ENCODE assay signal across 8 cellular contexts in the genomic region with DNA sequence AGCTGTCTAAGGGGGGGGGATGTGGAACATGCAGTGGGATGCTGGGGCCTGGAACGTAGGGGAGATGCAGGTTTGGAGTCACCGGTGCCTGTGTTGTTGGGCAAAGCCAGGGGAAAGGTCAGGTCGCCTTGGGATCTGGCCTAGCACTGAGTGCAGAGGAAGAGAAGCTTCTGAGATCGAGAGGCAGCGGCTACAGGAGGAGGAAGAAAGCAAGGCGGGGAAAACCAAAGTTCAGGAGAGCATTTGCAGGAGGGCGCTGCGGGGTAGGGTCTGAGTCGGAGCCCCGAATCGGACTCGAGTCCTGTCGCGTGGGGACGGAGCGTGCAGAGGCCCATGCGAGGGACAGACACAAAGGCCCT. TPM values are rescaled to one million over a fixed set of nuclear protein-coding genes. Genes with fewer than 3 reads are reported as not detected.
DNase-seq lines count a peak whose midpoint lies in the region; ATAC-seq and TF ChIP-seq lines count a peak whose summit lies in the region.

No MANE protein-coding gene starts in this region.

- peak overlapping the region; percentile 55 for H3K27ac ChIP-seq in CD8-positive, alpha-beta T cell (ENCODE audit: low read depth, low read length)
- H3K27ac ChIP-seq in neural cell (ENCODE audit: low read length) = peak overlapping the region; percentile 85

- H3K9me2 ChIP-seq in neural cell (ENCODE audit: insufficient read depth, low read length) = no peaks in the 10 kb centered on the region

- peaks cover 17% of the 10 kb centered on the region for H4K20me1 ChIP-seq in neural cell (ENCODE audit: insufficient read depth)

- CTCF ChIA-PET in CD8-positive, alpha-beta T cell (lab: Charles Lee) = interaction anchor here (0.7 to 9.7 kb wide), 22 partner anchors 9 to 214 kb away, joined by 3 to 165 read pairs (median 11); a partner anchor contains a TSS

- intact Hi-C loops in CD8-positive, alpha-beta T cell (cut with DNase I, micrococcal nuclease) = loop anchor here (2.0 to 10.0 kb wide), 5 partner anchors 36 to 556 kb away; a partner anchor contains a TSS
- intact Hi-C loops in dendritic cell treated with granulocyte-macrophage colony-stimulating factor and Interleukin-4, amounts not matched to agents 40 ng/mL and 50 ng/mL, for 4 days (cut with micrococcal nuclease) = no loop called here

- no peak for TF ChIP-seq RAD21 in neural cell (conservative IDR thresholded peaks at IDR 0.05)

- peaks cover 51% of the 10 kb centered on the region for H3K4me1 ChIP-seq in CD8-positive, alpha-beta T cell (ENCODE audit: insufficient read depth, low read length)

- TF ChIP-seq EP300 in neural cell (conservative IDR thresholded peaks at IDR 0.05; ENCODE audit: poor library complexity, severe bottlenecking) = no peak

- no peaks in the 10 kb centered on the region for H3K36me3 ChIP-seq in CD8-positive, alpha-beta T cell (ENCODE audit: insufficient read depth, low read length)
- no peaks in the 10 kb centered on the region for H3K36me3 ChIP-seq in neural cell (ENCODE audit: insufficient read depth, low read length)

- H3K9me3 Mint-ChIP-seq in CD8-positive, alpha-beta T cell = no peaks in the 10 kb centered on the region
- no peaks in the 10 kb centered on the region for H3K9me3 Mint-ChIP-seq in dendritic cell treated with granulocyte-macrophage colony-stimulating factor and Interleukin-4, amounts not matched to agents 40 ng/mL and 50 ng/mL, for 4 days

- H3K9ac ChIP-seq in neural cell (ENCODE audit: low read length) = peak overlapping the region; percentile 95

- ATAC-seq in CD8-positive, alpha-beta T cell = no peak

- H3K4me1 Mint-ChIP-seq in CD8-positive, alpha-beta T cell (ENCODE audit: low read depth) = peaks cover 56% of the 10 kb centered on the region
- H3K4me1 Mint-ChIP-seq in dendritic cell treated with granulocyte-macrophage colony-stimulating factor and Interleukin-4, amounts not matched to agents 40 ng/mL and 50 ng/mL, for 4 days (ENCODE audit: low read depth) = peaks cover 23% of the 10 kb centered on the region

- peaks cover 38% of the 10 kb centered on the region for H3K79me2 ChIP-seq in neural cell (replicated peaks; ENCODE audit: insufficient read depth, low read length)

- H3K4me3 ChIP-seq in CD8-positive, alpha-beta T cell (ENCODE audit: low read depth, low read length) = peak overlapping the region; percentile 72
- peak overlapping the region; percentile 87 for H3K4me3 ChIP-seq in neural cell (ENCODE audit: low read length)

- H3K27ac Mint-ChIP-seq in CD8-positive, alpha-beta T cell = peak overlapping the region; percentile 93
- H3K27ac Mint-ChIP-seq in dendritic cell treated with granulocyte-macrophage colony-stimulating factor and Interleukin-4, amounts not matched to agents 40 ng/mL and 50 ng/mL, for 4 days = no peak overlapping the region

- peak overlapping the region; percentile 46 for H3K4me2 ChIP-seq in neural cell (ENCODE audit: low read length)

- no peaks in the 10 kb centered on the region for H3K9me3 ChIP-seq in CD8-positive, alpha-beta T cell (ENCODE audit: low read length)
- H3K9me3 ChIP-seq in neural cell (ENCODE audit: low read length) = no peaks in the 10 kb centered on the region

- no peaks in the 10 kb centered on the region for H3F3A ChIP-seq in neural cell (ENCODE audit: insufficient read depth, low read length, poor library complexity, severe bottlenecking)

- POLR2A ChIA-PET in CD8-positive, alpha-beta T cell (lab: Charles Lee) = interaction anchor here (0.8 to 14.1 kb wide), 3 partner anchors 11 to 186 kb away, joined by 3 to 317 read pairs (median 23); no protein-coding TSS in a partner anchor

- no peaks in the 10 kb centered on the region for H3K27me3 ChIP-seq in CD8-positive, alpha-beta T cell (ENCODE audit: insufficient read depth, low read length)
- no peaks in the 10 kb centered on the region for H3K27me3 ChIP-seq in neural cell (ENCODE audit: insufficient read depth, low read depth, low read length)

- H3K27me3 Mint-ChIP-seq in CD8-positive, alpha-beta T cell (ENCODE audit: low read depth) = no peaks in the 10 kb centered on the region
- peaks cover 65% of the 10 kb centered on the region for H3K27me3 Mint-ChIP-seq in dendritic cell treated with granulocyte-macrophage colony-stimulating factor and Interleukin-4, amounts not matched to agents 40 ng/mL and 50 ng/mL, for 4 days

- DNase-seq in CD8-positive, alpha-beta T cell = no peak
- DNase-seq in M059J (ENCODE audit: low read depth) (peak; percentile 21), NCI-H187 treated with DMSO at 0.1 percent for 48 hours (lab: John Stamatoyannopoulos, UW) (no peak), NCI-H446 (lab: John Stamatoyannopoulos, UW) (no peak), 8988T (no peak), NCI-H187 (lab: John Stamatoyannopoulos, UW) (no peak)

- peak overlapping the region; percentile 92 for H3K4me3 Mint-ChIP-seq in CD8-positive, alpha-beta T cell
- peak overlapping the region; percentile 80 for H3K4me3 Mint-ChIP-seq in dendritic cell treated with granulocyte-macrophage colony-stimulating factor and Interleukin-4, amounts not matched to agents 40 ng/mL and 50 ng/mL, for 4 days

- peaks cover 19% of the 10 kb centered on the region for H3K36me3 Mint-ChIP-seq in CD8-positive, alpha-beta T cell
- no peaks in the 10 kb centered on the region for H3K36me3 Mint-ChIP-seq in dendritic cell treated with granulocyte-macrophage colony-stimulating factor and Interleukin-4, amounts not matched to agents 40 ng/mL and 50 ng/mL, for 4 days (ENCODE audit: low read depth)

- peak overlapping the region; percentile 25 for H2AFZ ChIP-seq in neural cell (ENCODE audit: low read depth, low read length)

- TF ChIP-seq CTCF in CD8-positive, alpha-beta T cell (IDR thresholded peaks at IDR 0.05) = no peak
- no peak for TF ChIP-seq CTCF in neural cell (IDR thresholded peaks at IDR 0.05; ENCODE audit: poor library complexity, severe bottlenecking)

TF ChIP-seq in neural cell, 6 proteins besides CTCF, POLR2A, EP300 and RAD21:
- TF ChIP-seq POLR2AphosphoS5 (IDR thresholded peaks at IDR 0.05) (no peak), SMC3 (conservative IDR thresholded peaks at IDR 0.05; ENCODE audit: poor library complexity) (no peak), EZH2 (IDR thresholded peaks at IDR 0.05; ENCODE audit: borderline replicate concordance, insufficient read depth, low read length, poor library complexity, severe bottlenecking) (no peak), MXI1 (conservative IDR thresholded peaks at IDR 0.05; ENCODE audit: poor library complexity, severe bottlenecking) (no peak), TAF1 (IDR thresholded peaks at IDR 0.05; ENCODE audit: low read depth) (no peak)
- TF ChIP-seq, protein P1, sequence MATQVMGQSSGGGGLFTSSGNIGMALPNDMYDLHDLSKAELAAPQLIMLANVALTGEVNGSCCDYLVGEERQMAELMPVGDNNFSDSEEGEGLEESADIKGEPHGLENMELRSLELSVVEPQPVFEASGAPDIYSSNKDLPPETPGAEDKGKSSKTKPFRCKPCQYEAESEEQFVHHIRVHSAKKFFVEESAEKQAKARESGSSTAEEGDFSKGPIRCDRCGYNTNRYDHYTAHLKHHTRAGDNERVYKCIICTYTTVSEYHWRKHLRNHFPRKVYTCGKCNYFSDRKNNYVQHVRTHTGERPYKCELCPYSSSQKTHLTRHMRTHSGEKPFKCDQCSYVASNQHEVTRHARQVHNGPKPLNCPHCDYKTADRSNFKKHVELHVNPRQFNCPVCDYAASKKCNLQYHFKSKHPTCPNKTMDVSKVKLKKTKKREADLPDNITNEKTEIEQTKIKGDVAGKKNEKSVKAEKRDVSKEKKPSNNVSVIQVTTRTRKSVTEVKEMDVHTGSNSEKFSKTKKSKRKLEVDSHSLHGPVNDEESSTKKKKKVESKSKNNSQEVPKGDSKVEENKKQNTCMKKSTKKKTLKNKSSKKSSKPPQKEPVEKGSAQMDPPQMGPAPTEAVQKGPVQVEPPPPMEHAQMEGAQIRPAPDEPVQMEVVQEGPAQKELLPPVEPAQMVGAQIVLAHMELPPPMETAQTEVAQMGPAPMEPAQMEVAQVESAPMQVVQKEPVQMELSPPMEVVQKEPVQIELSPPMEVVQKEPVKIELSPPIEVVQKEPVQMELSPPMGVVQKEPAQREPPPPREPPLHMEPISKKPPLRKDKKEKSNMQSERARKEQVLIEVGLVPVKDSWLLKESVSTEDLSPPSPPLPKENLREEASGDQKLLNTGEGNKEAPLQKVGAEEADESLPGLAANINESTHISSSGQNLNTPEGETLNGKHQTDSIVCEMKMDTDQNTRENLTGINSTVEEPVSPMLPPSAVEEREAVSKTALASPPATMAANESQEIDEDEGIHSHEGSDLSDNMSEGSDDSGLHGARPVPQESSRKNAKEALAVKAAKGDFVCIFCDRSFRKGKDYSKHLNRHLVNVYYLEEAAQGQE (IDR thresholded peaks at IDR 0.05; ENCODE audit: borderline replicate concordance) = no peak

RNA-seq across cellular contexts. Expression of a gene that starts 1.0 kb away (rescaled TPM):
- total RNA-seq in CD8-positive, alpha-beta T cell = 100 to 1,000 TPM; 335 to 366 TPM
- 59.4 and 65.7 TPM in 2 replicates for total RNA-seq in M059J (2014; rRNA removed; shearing (Covaris generic))
- 164 and 243 TPM in 2 replicates for polyA plus RNA-seq in neural cell
- polyA minus RNA-seq in neural cell = 178 and 199 TPM in 2 replicates
